ENCODE assay signal across 8 cellular contexts in genomic region chr14:71142375-71143038, GRCh38.
DNase-seq lines count a peak whose midpoint lies in the region; ATAC-seq and TF ChIP-seq lines count a peak whose summit lies in the region.

No MANE protein-coding gene starts in this region.

- H2BK12ac ChIP-seq in neuronal stem cell (ENCODE audit: low read length) = no peak overlapping the region

- ATAC-seq in GM18907 (IDR thresholded peaks at IDR 0.05; ENCODE audit: unreplicated experiment) (peak; percentile 60), HG03457 (IDR thresholded peaks at IDR 0.05; ENCODE audit: unreplicated experiment) (no peak), GM18873 (IDR thresholded peaks at IDR 0.05; ENCODE audit: low FRiP score, unreplicated experiment) (no peak)

- H3K79me1 ChIP-seq in neuronal stem cell (ENCODE audit: low read depth, low read length) = no peaks in the 10 kb centered on the region

- H2AK5ac ChIP-seq in neuronal stem cell (ENCODE audit: low read depth, low read length) = no peak overlapping the region

- no peak for TF ChIP-seq POLR2A in vagina (IDR thresholded peaks at IDR 0.05)

- intact Hi-C loops in vagina (cut with DNase I) = no loop called here

- no peak overlapping the region for H2BK120ac ChIP-seq in neuronal stem cell (ENCODE audit: low read depth, low read length)

- no peak overlapping the region for H3K9ac ChIP-seq in neuronal stem cell (ENCODE audit: low read depth, low read length, poor library complexity)

- no peak overlapping the region for H3K18ac ChIP-seq in neuronal stem cell (ENCODE audit: low read length)

- WGBS in neuronal stem cell (ENCODE audit: extremely low coverage in 2 of 2, insufficient read length in 2 of 2, insufficient replicate concordance in 1 of 2), 2 donors = no CpG with 5 or more reads among the region's 3 CpGs

- no peak overlapping the region for H3K4me2 ChIP-seq in neuronal stem cell (ENCODE audit: insufficient read depth, low read length, poor library complexity, severe bottlenecking)

- H3K4me3 ChIP-seq in fibroblast of pulmonary artery (replicated peaks; ENCODE audit: low read depth, low read length) = no peak overlapping the region
- H3K4me3 ChIP-seq in vagina = no peak overlapping the region
- H3K4me3 ChIP-seq in neuronal stem cell (ENCODE audit: low read length in 2 of 2) = no peak overlapping the region

- H3K4me1 ChIP-seq in vagina (no peaks in the 10 kb centered on the region), neuronal stem cell (ENCODE audit: control insufficient read depth in 2 of 2, insufficient read depth in 1 of 2, low read depth in 1 of 2, low read length in 2 of 2) (peaks cover 3 to 7% of the 10 kb centered on the region in 2 donors)

- no peak for TF ChIP-seq CTCF in fibroblast of pulmonary artery (IDR thresholded peaks at IDR 0.05; ENCODE audit: low read length, missing control alignments)
- no peak for TF ChIP-seq CTCF in vagina (IDR thresholded peaks at IDR 0.05)

- no peak overlapping the region for H3K27ac ChIP-seq in vagina
- H3K27ac ChIP-seq in neuronal stem cell (replicated peaks; ENCODE audit: low read length) = no peak overlapping the region

- H2BK15ac ChIP-seq in neuronal stem cell (ENCODE audit: low read length) = no peak overlapping the region

- H3K23ac ChIP-seq in neuronal stem cell (ENCODE audit: low read depth, low read length, poor library complexity) = no peak overlapping the region

- H3K4ac ChIP-seq in neuronal stem cell (ENCODE audit: low read length) = no peak overlapping the region

- H3K14ac ChIP-seq in neuronal stem cell (ENCODE audit: low read length) = no peak overlapping the region

- DNase-seq in A172 (ENCODE audit: low spot score) (peak; percentile 57), SK-MEL-5 (ENCODE audit: low read depth, low spot score) (peak; percentile 90), fibroblast of pulmonary artery (ENCODE audit: low read depth) (peak; percentile 98), vagina (ENCODE audit: extremely low spot score in 2 of 2) (no peak), neuronal stem cell (ENCODE audit: low spot score) (no peak)

- H4K91ac ChIP-seq in neuronal stem cell (ENCODE audit: low read depth, low read length, poor library complexity) = no peak overlapping the region

- in situ Hi-C loops in SK-MEL-5 (cut with HindIII; ENCODE audit: low pct_unique_long_range_greater_than_20kb, low sequenced_read_pairs) = no loop called here

- H2BK5ac ChIP-seq in neuronal stem cell (ENCODE audit: low read length) = no peak overlapping the region

- H3K9me3 ChIP-seq in vagina = no peaks in the 10 kb centered on the region
- H3K9me3 ChIP-seq in neuronal stem cell (replicated peaks in 1 of 2; ENCODE audit: control insufficient read depth in 2 of 2, insufficient read depth in 1 of 2, low read depth in 1 of 2, low read length in 2 of 2) = peaks cover 0 to 3% of the 10 kb centered on the region in 2 donors

- H3K27me3 ChIP-seq in vagina = no peaks in the 10 kb centered on the region
- H3K27me3 ChIP-seq in neuronal stem cell (ENCODE audit: control insufficient read depth in 3 of 3, insufficient read depth in 3 of 3, low read depth in 1 of 3, low read length in 3 of 3) = no peaks in the 10 kb centered on the region

- no peak overlapping the region for H2AFZ ChIP-seq in neuronal stem cell (ENCODE audit: low read length)

- H4K8ac ChIP-seq in neuronal stem cell (ENCODE audit: low read depth, low read length) = no peak overlapping the region

- H3K36me3 ChIP-seq in vagina (no peaks in the 10 kb centered on the region), neuronal stem cell (replicated peaks in 1 of 2; ENCODE audit: control insufficient read depth in 2 of 2, insufficient read depth in 2 of 2, low read length in 2 of 2) (no peaks in the 10 kb centered on the region)

Comparison
In these comparisons a context has a peak if more than half of its experiments do, and no peak if none do; other contexts are left out.
1. DNase-seq: peak in A172 (single experiment), SK-MEL-5 (single experiment) and fibroblast of pulmonary artery (single experiment); none in vagina (0 of 2) and neuronal stem cell (single experiment).